Comparison of ENCODE assay signal across 1 cellular context in genomic region chr15:58080959-58081358, GRCh38.
A peak's percentile ranks its signal among the peaks of the same experiment; 100 is the strongest.
TF ChIP-seq lines count a peak whose summit lies in the region.
"Not testable (repeated sequence)": the region's sequence is repeated elsewhere in the genome, so short reads cannot be mapped to it uniquely, and the experiment has no call there.

No MANE protein-coding gene starts in this region.

TF ChIP-seq in K562, 482 proteins besides CTCF, POLR2A, EP300 and RAD21:
- TF ChIP-seq PTTG1 (tag; IDR thresholded peaks at IDR 0.05; ENCODE audit: low read depth), result 0 out of 2 replicates have a peak, but pooled peaks have one; percentile 65
- 0 out of 2 replicates have a peak, but pooled peaks have one; percentile 40 for TF ChIP-seq CREB3 (tag; conservative IDR thresholded peaks at IDR 0.05; ENCODE audit: low read depth)
- peak; percentile 58; the same call in 1 of the 2 replicates for TF ChIP-seq GTF2A2 (tag; IDR thresholded peaks at IDR 0.05)
- not testable (repeated sequence) for TF ChIP-seq NR4A1 (CRISPR knock-in tag; IDR thresholded peaks at IDR 0.05); ID3 (CRISPR knock-in tag; IDR thresholded peaks at IDR 0.05); ZNF740 (CRISPR knock-in tag; IDR thresholded peaks at IDR 0.05); NR2C1 (IDR thresholded peaks at IDR 0.05)
- peak; percentile 82 for TF ChIP-seq NR4A1 (tag; IDR thresholded peaks at IDR 0.05)
- TF ChIP-seq ID3 (tag; IDR thresholded peaks at IDR 0.05), result peak; percentile 59; the same call in 1 of the 2 replicates
- TF ChIP-seq SMAD4 (CRISPR knock-in tag; conservative IDR thresholded peaks at IDR 0.05), result peak; percentile 77; the same call in 1 of the 2 replicates
- TF ChIP-seq IRF9 (tag; IDR thresholded peaks at IDR 0.05), result peak; percentile 59; the same call in 1 of the 2 replicates
- TF ChIP-seq HSF4 (CRISPR knock-in tag; IDR thresholded peaks at IDR 0.05; ENCODE audit: borderline replicate concordance), result peak; percentile 81; the same call in 1 of the 2 replicates
- TF ChIP-seq MEF2D (tag; conservative IDR thresholded peaks at IDR 0.05; ENCODE audit: low read depth), result 0 out of 2 replicates have a peak, but pooled peaks have one; percentile 20
- TF ChIP-seq ZNF740 (tag; IDR thresholded peaks at IDR 0.05), result peak in 1 of 2 experiments; percentile 71; a peak in 1 of 4 replicates
- TF ChIP-seq ZNF583 (CRISPR knock-in tag; IDR thresholded peaks at IDR 0.05), result 0 out of 2 replicates have a peak, but pooled peaks have one; percentile 58
- TF ChIP-seq DMBX1 (CRISPR knock-in tag; IDR thresholded peaks at IDR 0.05; ENCODE audit: borderline replicate concordance), result peak; percentile 93; the same call in 1 of the 2 replicates
- TF ChIP-seq ZNF668 (CRISPR knock-in tag; IDR thresholded peaks at IDR 0.05), result peak; percentile 41; the same call in 1 of the 2 replicates
- peak; percentile 45; the same call in 1 of the 2 replicates for TF ChIP-seq NR2C1 (tag; IDR thresholded peaks at IDR 0.05)
- TF ChIP-seq ZNF592 (IDR thresholded peaks at IDR 0.05), result peak; percentile 80
- TF ChIP-seq CXXC5 (CRISPR knock-in tag; IDR thresholded peaks at IDR 0.05), result 0 out of 2 replicates have a peak, but pooled peaks have one; percentile 50
- TF ChIP-seq PTRF (tag; IDR thresholded peaks at IDR 0.05), result peak; percentile 85
- 0 out of 2 replicates have a peak, but pooled peaks have one; percentile 34 for TF ChIP-seq ZNF398 (CRISPR knock-in tag; IDR thresholded peaks at IDR 0.05)
TF ChIP-seq in K562: peak in this region for 18; not testable (repeated sequence) for 464.
